In genomic region chr2:29580223-29580622, GRCh38 we compare ENCODE assay signal across 1 cellular context.
TF ChIP-seq lines count a peak whose summit lies in the region.

No MANE protein-coding gene starts in this region.

TF ChIP-seq in GM23338, 12 proteins besides CTCF, POLR2A, EP300 and RAD21 (continued from another document):
- no peak for TF ChIP-seq STAT1 (IDR thresholded peaks at IDR 0.05; ENCODE audit: unreplicated experiment)
TF ChIP-seq in GM23338: peak in this region for 0.
